Comparison of ENCODE assay signal across 32 cellular contexts in the genomic region with DNA sequence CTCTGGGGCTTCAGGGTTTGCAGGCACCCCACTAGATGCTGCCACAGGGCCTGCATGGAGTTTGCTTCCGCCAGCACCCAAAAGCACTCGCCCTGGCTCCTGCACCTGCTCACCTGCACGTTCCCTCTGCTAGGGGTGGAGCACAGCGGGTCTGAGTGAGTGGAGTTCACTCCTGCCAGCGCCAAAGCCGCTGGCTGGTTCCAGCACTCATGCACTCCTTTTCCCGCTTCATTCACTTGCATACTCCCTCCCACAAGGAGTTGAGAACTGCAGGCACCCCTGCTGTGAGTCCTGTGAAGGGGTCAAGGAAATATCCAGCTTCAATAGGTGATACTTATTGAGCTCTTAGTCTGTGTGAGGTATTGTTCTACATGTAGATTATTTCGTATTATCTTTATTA.
"Had no signal": no experiment of that assay in that cellular context is flagged by ENCODE, and none has a peak within 500 bp of the region (broad histone marks: within the 10 kb centered on the region; RNA-seq: fewer than 3 reads in every experiment).

No MANE protein-coding gene starts in this region.

- H3K27ac Mint-ChIP-seq: activated CD4-positive, alpha-beta memory T cell treated with anti-CD3 and anti-CD28 coated beads for 36 hours; activated CD8-positive, alpha-beta memory T cell treated with anti-CD3 and anti-CD28 coated beads, Interleukin-2, amount 10 ng/mL, durations not matched to agents 7 days and 5 days; activated CD8-positive, alpha-beta T cell treated with anti-CD3 and anti-CD28 coated beads, Interleukin-2, amount 10 ng/mL, durations not matched to agents 7 days and 5 days; activated naive CD4-positive, alpha-beta T cell treated with anti-CD3 and anti-CD28 coated beads, Interleukin-2, amount 10 ng/mL, durations not matched to agents 7 days and 5 days; activated naive CD4-positive, alpha-beta T cell treated with anti-CD3 and anti-CD28 coated beads, Interleukin-2, amount 50 U/mL, for 72 hours; activated naive CD8-positive, alpha-beta T cell treated with anti-CD3 and anti-CD28 coated beads, Interleukin-2, amount 10 ng/mL, durations not matched to agents 7 days and 5 days; activated T-helper 1 cell treated with anti-CD3 and anti-CD28 coated beads, Interleukin-12 subunit alpha, Interleukin-12 subunit beta, Interleukin-2, Interleukin-4 antibody, amounts not matched to agents 30 ng/mL and 10 ng/mL and 1 ng/mL, durations not matched to agents 14 hours and 24 hours and 36 hours; activated T-helper 2 cell treated with anti-CD3 and anti-CD28 coated beads, Interferon-gamma antibody, Interleukin-2, Interleukin-4, amounts not matched to agents 10 μg/mL and 5 μg/mL and 100 μg/mL, durations not matched to agents 14 hours and 24 hours and 36 hours; brain; dendritic cell treated with granulocyte-macrophage colony-stimulating factor and Interleukin-4, amounts not matched to agents 40 ng/mL and 50 ng/mL, for 4 days had no signal

- H3K4me1 Mint-ChIP-seq: activated CD8-positive, alpha-beta memory T cell treated with anti-CD3 and anti-CD28 coated beads, Interleukin-2, amount 10 ng/mL, durations not matched to agents 7 days and 5 days; activated naive CD4-positive, alpha-beta T cell treated with anti-CD3 and anti-CD28 coated beads, Interleukin-2, amount 10 ng/mL, durations not matched to agents 7 days and 5 days; activated naive CD8-positive, alpha-beta T cell treated with anti-CD3 and anti-CD28 coated beads, Interleukin-2, amount 10 ng/mL, durations not matched to agents 7 days and 5 days had no signal

- H3K36me3 Mint-ChIP-seq: activated CD4-positive, alpha-beta memory T cell treated with anti-CD3 and anti-CD28 coated beads for 36 hours; activated CD8-positive, alpha-beta memory T cell treated with anti-CD3 and anti-CD28 coated beads, Interleukin-2, amount 10 ng/mL, durations not matched to agents 7 days and 5 days; activated naive CD4-positive, alpha-beta T cell treated with anti-CD3 and anti-CD28 coated beads, Interleukin-2, amount 10 ng/mL, durations not matched to agents 7 days and 5 days; activated naive CD4-positive, alpha-beta T cell treated with anti-CD3 and anti-CD28 coated beads, Interleukin-2, amount 50 U/mL, for 72 hours; activated naive CD8-positive, alpha-beta T cell treated with anti-CD3 and anti-CD28 coated beads, Interleukin-2, amount 10 ng/mL, durations not matched to agents 7 days and 5 days; brain had no signal

- DNase-seq: activated CD4-positive, alpha-beta memory T cell treated with anti-CD3 and anti-CD28 coated beads for 36 hours; activated CD4-positive, alpha-beta T cell treated with anti-CD3 and anti-CD28 coated beads for 48 hours; activated CD4-positive, alpha-beta T cell treated with anti-CD3 and anti-CD28 coated beads, Interleukin-2, amount 50 U/mL, for 1 hour; activated CD8-positive, alpha-beta memory T cell treated with anti-CD3 and anti-CD28 coated beads, Interleukin-2, amount 10 ng/mL, durations not matched to agents 7 days and 5 days; activated CD8-positive, alpha-beta memory T cell treated with anti-CD3 and anti-CD28 coated beads, Interleukin-2, amount 50 U/mL, for 4 hours; activated CD8-positive, alpha-beta T cell treated with anti-CD3 and anti-CD28 coated beads, Interleukin-2, amount 10 ng/mL, durations not matched to agents 7 days and 5 days; activated gamma-delta T cell; activated naive CD4-positive, alpha-beta T cell; activated naive CD4-positive, alpha-beta T cell treated with anti-CD3 and anti-CD28 coated beads, Interleukin-2, amount 10 ng/mL, durations not matched to agents 7 days and 5 days; activated naive CD8-positive, alpha-beta T cell treated with anti-CD3 and anti-CD28 coated beads, Interleukin-2, amount 10 ng/mL, durations not matched to agents 7 days and 5 days; activated T-cell treated with anti-CD3 and anti-CD28 coated beads, Interleukin-2, amount 50 U/mL, for 1 hour; activated T-cell treated with anti-CD3 and anti-CD28 coated beads, Interleukin-2, amount 50 U/mL, for 48 hours; central memory CD4-positive, alpha-beta T cell; cerebellar nuclear complex; dorsolateral prefrontal cortex; effector memory CD4-positive, alpha-beta T cell; erythroblast; foreskin keratinocyte; gastrocnemius medialis; glutamatergic neuron; heart left ventricle; T-helper 2 cell had no signal

- H3K9me3 ChIP-seq: gastrocnemius medialis had no signal

- H3K4me1 ChIP-seq: ascending aorta, breast epithelium, esophagus muscularis mucosa, foreskin keratinocyte, gastrocnemius medialis, heart left ventricle had no signal

- H3K27ac ChIP-seq: ascending aorta, breast epithelium, cardiac muscle cell, coronary artery, dorsolateral prefrontal cortex, esophagus muscularis mucosa, foreskin keratinocyte, gastrocnemius medialis, heart left ventricle had no signal

- H3K27me3 Mint-ChIP-seq: activated CD4-positive, alpha-beta memory T cell treated with anti-CD3 and anti-CD28 coated beads for 36 hours; activated CD8-positive, alpha-beta memory T cell treated with anti-CD3 and anti-CD28 coated beads, Interleukin-2, amount 10 ng/mL, durations not matched to agents 7 days and 5 days; activated naive CD4-positive, alpha-beta T cell treated with anti-CD3 and anti-CD28 coated beads, Interleukin-2, amount 10 ng/mL, durations not matched to agents 7 days and 5 days; activated naive CD8-positive, alpha-beta T cell treated with anti-CD3 and anti-CD28 coated beads, Interleukin-2, amount 10 ng/mL, durations not matched to agents 7 days and 5 days had no signal

- H3K36me3 ChIP-seq: ascending aorta, breast epithelium, cardiac muscle cell, esophagus muscularis mucosa, gastrocnemius medialis, heart left ventricle had no signal

- H3K4me3 ChIP-seq: ascending aorta, breast epithelium, cardiac muscle cell, coronary artery, dorsolateral prefrontal cortex, esophagus muscularis mucosa, gastrocnemius medialis, heart left ventricle had no signal

- H3K4me3 Mint-ChIP-seq: activated CD4-positive, alpha-beta memory T cell treated with anti-CD3 and anti-CD28 coated beads for 36 hours; activated CD8-positive, alpha-beta memory T cell treated with anti-CD3 and anti-CD28 coated beads, Interleukin-2, amount 10 ng/mL, durations not matched to agents 7 days and 5 days; activated CD8-positive, alpha-beta T cell treated with anti-CD3 and anti-CD28 coated beads, Interleukin-2, amount 10 ng/mL, durations not matched to agents 7 days and 5 days; activated naive CD4-positive, alpha-beta T cell treated with anti-CD3 and anti-CD28 coated beads, Interleukin-2, amount 10 ng/mL, durations not matched to agents 7 days and 5 days; activated naive CD8-positive, alpha-beta T cell treated with anti-CD3 and anti-CD28 coated beads, Interleukin-2, amount 10 ng/mL, durations not matched to agents 7 days and 5 days; activated T-helper 1 cell treated with anti-CD3 and anti-CD28 coated beads, Interleukin-12 subunit alpha, Interleukin-12 subunit beta, Interleukin-2, Interleukin-4 antibody, amounts not matched to agents 30 ng/mL and 10 ng/mL and 1 ng/mL, durations not matched to agents 14 hours and 24 hours and 36 hours; brain; dendritic cell treated with granulocyte-macrophage colony-stimulating factor and Interleukin-4, amounts not matched to agents 40 ng/mL and 50 ng/mL, for 4 days had no signal

- H3K27me3 ChIP-seq: ascending aorta, breast epithelium, cardiac muscle cell, esophagus muscularis mucosa, foreskin keratinocyte, gastrocnemius medialis had no signal
